ENCODE assay signal across 9 cellular contexts in the genomic region with DNA sequence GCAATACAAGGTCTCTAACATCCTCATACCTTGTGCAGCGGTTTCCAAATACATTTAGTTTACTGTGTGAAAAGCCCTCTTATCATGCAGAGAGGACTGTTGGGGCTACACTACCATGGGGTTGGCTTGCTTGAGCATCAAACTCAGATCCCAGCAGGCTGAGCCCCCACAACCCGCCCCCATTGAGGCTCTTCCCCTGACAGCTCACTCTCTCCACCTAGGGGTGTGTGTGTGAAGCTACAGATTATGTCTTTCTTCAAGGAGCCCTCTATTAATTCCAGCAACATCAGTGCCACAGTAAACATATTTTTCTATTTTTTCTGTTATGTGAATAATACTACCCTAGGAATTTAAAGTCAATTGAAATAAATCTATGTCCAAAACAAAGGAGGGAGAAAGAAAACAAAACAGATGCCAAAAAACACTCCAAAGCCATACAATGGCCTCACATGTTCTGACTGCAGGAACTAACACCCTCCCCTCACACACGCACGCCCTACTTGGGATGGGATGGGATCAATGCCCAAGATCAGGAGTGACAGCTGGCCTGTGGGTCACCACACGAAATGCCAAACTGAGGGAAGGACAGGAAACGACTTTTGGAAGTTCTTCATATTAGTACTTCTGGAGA. TPM values are rescaled to one million over a fixed set of nuclear protein-coding genes. Genes with fewer than 3 reads are reported as not detected.
DNase-seq lines count a peak whose midpoint lies in the region; ATAC-seq and TF ChIP-seq lines count a peak whose summit lies in the region.
"Had no signal": no experiment of that assay in that cellular context is flagged by ENCODE, and none has a peak within 500 bp of the region (broad histone marks: within the 10 kb centered on the region; RNA-seq: fewer than 3 reads in every experiment).

No MANE protein-coding gene starts in this region.

- TF ChIP-seq POLR2A in heart left ventricle (IDR thresholded peaks at IDR 0.05), result no peak
- TF ChIP-seq POLR2A in tibial nerve (IDR thresholded peaks at IDR 0.05), result no peak

- ATAC-seq in heart left ventricle (peak in 2 of 4 donors; percentile 42 to 50), Right ventricle myocardium superior (ENCODE audit: poor library complexity) (no peak), GM21786 (IDR thresholded peaks at IDR 0.05; ENCODE audit: unreplicated experiment) (no peak), HG03354 (IDR thresholded peaks at IDR 0.05; ENCODE audit: poor library complexity, severe bottlenecking, unreplicated experiment) (no peak)

- H3K27me3 Mint-ChIP-seq in endothelial cell (ENCODE audit: unreplicated experiment), result no peaks in the 10 kb centered on the region
- peaks cover 12% of the 10 kb centered on the region for H3K27me3 Mint-ChIP-seq in T-helper 2 cell treated with Interferon-gamma antibody and Interleukin-4, amounts not matched to agents 5 μg/mL and 100 μg/mL, for 36 hours (ENCODE audit: low read depth)

- H3K36me3 ChIP-seq in heart left ventricle, result no peaks in the 10 kb centered on the region
- H3K36me3 ChIP-seq in tibial nerve, result no peaks in the 10 kb centered on the region

- TF ChIP-seq CTCF in heart left ventricle (IDR thresholded peaks at IDR 0.05), result peak in 11 of 12 donors; percentile 10 to 55 (median 24)
- peak; percentile 38 for TF ChIP-seq CTCF in endothelial cell (IDR thresholded peaks at IDR 0.05; ENCODE audit: unreplicated experiment)
- peak in 4 of 5 experiments; percentile 11 to 33 (median 21) for TF ChIP-seq CTCF in tibial nerve (IDR thresholded peaks at IDR 0.05)

- H3K27me3 ChIP-seq in heart left ventricle (peaks cover 0 to 6% (median 0%) of the 10 kb centered on the region in 9 donors), tibial nerve (no peaks in the 10 kb centered on the region)

- no peaks in the 10 kb centered on the region for H3K36me3 Mint-ChIP-seq in endothelial cell (ENCODE audit: low read depth, unreplicated experiment)
- no peaks in the 10 kb centered on the region for H3K36me3 Mint-ChIP-seq in T-helper 2 cell treated with Interferon-gamma antibody and Interleukin-4, amounts not matched to agents 5 μg/mL and 100 μg/mL, for 36 hours (ENCODE audit: low read depth)

- no peak overlapping the region for H3K27ac ChIP-seq in heart left ventricle
- H3K27ac ChIP-seq in tibial nerve, result no peak overlapping the region
- H3K27ac ChIP-seq: epithelial cell of prostate had no signal

- TF ChIP-seq EP300 in tibial nerve (IDR thresholded peaks at IDR 0.05), result no peak

- H3K4me3 ChIP-seq in heart left ventricle (no peak overlapping the region), tibial nerve (no peak overlapping the region)

- intact Hi-C loops in heart left ventricle (cut with DNase I) (loop anchor here in 7 of 10 donors (10.0 kb wide), 2 partner anchors 214 to 364 kb away; a partner anchor contains a TSS), Right ventricle myocardium superior (cut with DNase I) (no loop called here)

- no peak overlapping the region for H3K4me3 Mint-ChIP-seq in endothelial cell (ENCODE audit: unreplicated experiment)
- H3K4me3 Mint-ChIP-seq in T-helper 2 cell treated with Interferon-gamma antibody and Interleukin-4, amounts not matched to agents 5 μg/mL and 100 μg/mL, for 36 hours, result no peak overlapping the region

- H3K27ac Mint-ChIP-seq in endothelial cell (ENCODE audit: unreplicated experiment), result no peak overlapping the region
- H3K27ac Mint-ChIP-seq in T-helper 2 cell treated with Interferon-gamma antibody and Interleukin-4, amounts not matched to agents 5 μg/mL and 100 μg/mL, for 36 hours, result no peak overlapping the region

- DNase-seq in heart left ventricle (no peak), Right ventricle myocardium superior (no peak), NCI-H146 treated with DMSO at 0.1 percent for 48 hours (lab: John Stamatoyannopoulos, UW; ENCODE audit: unreplicated experiment) (peak; percentile 18), endothelial cell (ENCODE audit: low spot score) (peak; percentile 29), tibial nerve (ENCODE audit: low spot score in 2 of 2) (no peak)
- DNase-seq in T-helper 2 cell treated with Interferon-gamma antibody and Interleukin-4, amounts not matched to agents 5 μg/mL and 100 μg/mL, for 36 hours (ENCODE audit: low spot score), result no peak

- no peaks in the 10 kb centered on the region for H3K9me3 Mint-ChIP-seq in endothelial cell (ENCODE audit: unreplicated experiment)
- H3K9me3 Mint-ChIP-seq in T-helper 2 cell treated with Interferon-gamma antibody and Interleukin-4, amounts not matched to agents 5 μg/mL and 100 μg/mL, for 36 hours, result no peaks in the 10 kb centered on the region

- H3K4me1 Mint-ChIP-seq in endothelial cell (ENCODE audit: unreplicated experiment), result peaks cover 17% of the 10 kb centered on the region
- H3K4me1 Mint-ChIP-seq in T-helper 2 cell treated with Interferon-gamma antibody and Interleukin-4, amounts not matched to agents 5 μg/mL and 100 μg/mL, for 36 hours (ENCODE audit: low read depth), result no peaks in the 10 kb centered on the region

- H3K9me3 ChIP-seq in heart left ventricle (peaks cover 0 to 8% (median 0%) of the 10 kb centered on the region in 12 donors), tibial nerve (peaks cover 0 to 6% (median 0%) of the 10 kb centered on the region in 4 donors)

- H3K4me1 ChIP-seq in heart left ventricle (peaks cover 0 to 3% (median 0%) of the 10 kb centered on the region in 12 donors), tibial nerve (no peaks in the 10 kb centered on the region)

- WGBS in heart left ventricle, 4 donors, result 48 to 58% (median 51%) methylated on average over 6 of the region's 6 CpGs
- WGBS in tibial nerve, 2 donors, result 34 to 42% methylated on average over 6 of the region's 6 CpGs

RNA-seq across cellular contexts. Expression of a gene that starts 14.7 kb away (rescaled TPM):
- total RNA-seq in heart left ventricle (not detected), Right ventricle myocardium superior (not detected), endothelial cell (ENCODE audit: unreplicated experiment) (0.67 TPM), tibial nerve (not detected)
- polyA plus RNA-seq in heart left ventricle, result not detected

Comparison
In these comparisons a context has a peak if more than half of its experiments do, and no peak if none do; other contexts are left out.
1. DNase-seq: peak in NCI-H146 treated with DMSO at 0.1 percent for 48 hours (single experiment) and endothelial cell (single experiment); none in heart left ventricle (0 of 5), Right ventricle myocardium superior (single experiment), tibial nerve (0 of 2) and T-helper 2 cell treated with Interferon-gamma antibody and Interleukin-4, amounts not matched to agents 5 μg/mL and 100 μg/mL, for 36 hours (single experiment).
2. Peak in every context shown above with its lines, with median percentiles within 50 percentile points of each other: CTCF ChIP-seq.